13 cellular contexts compared by ENCODE assay signal in genomic region chr13:75353786-75354193, GRCh38.
DNase-seq lines count a peak whose midpoint lies in the region; ATAC-seq and TF ChIP-seq lines count a peak whose summit lies in the region.
"Had no signal": no experiment of that assay in that cellular context is flagged by ENCODE, and none has a peak within 500 bp of the region (broad histone marks: within the 10 kb centered on the region; RNA-seq: fewer than 3 reads in every experiment).

No MANE protein-coding gene starts in this region.

- TF ChIP-seq CTCF in GM12864 (IDR thresholded peaks at IDR 0.05; ENCODE audit: low read depth, low read length, missing control alignments) = no peak
- no peak for TF ChIP-seq CTCF in GM20000 (IDR thresholded peaks at IDR 0.05; ENCODE audit: extremely low read depth, missing control alignments)
- no peak for TF ChIP-seq CTCF in fibroblast of the aortic adventitia (IDR thresholded peaks at IDR 0.05; ENCODE audit: insufficient read depth, low read length)

- no peak overlapping the region for H3K4me3 ChIP-seq in GM12864 (ENCODE audit: low read depth, low read length)
- no peak overlapping the region for H3K4me3 ChIP-seq in fibroblast of the aortic adventitia (ENCODE audit: low read depth, low read length)
- H3K4me3 ChIP-seq: BLaER1 treated with 17β-estradiol and CSF1 and Interleukin-3, amounts not matched to agents 10 nM and 100 nM had no signal

- DNase-seq in GM12864 (ENCODE audit: low read depth) (peak; percentile 37), GM20000 (ENCODE audit: low spot score) (peak; percentile 26), fibroblast of the aortic adventitia (ENCODE audit: low read depth) (peak; percentile 45), OCI-M1 (lab: John Stamatoyannopoulos, UW) (no peak), NCI-H1436 (lab: John Stamatoyannopoulos, UW) (no peak), DMS 273 (lab: John Stamatoyannopoulos, UW; ENCODE audit: unreplicated experiment) (no peak)
- DNase-seq in stimulated activated CD4-positive, alpha-beta T cell treated with anti-CD3 and anti-CD28 coated beads, Interleukin-4, amount 100 ng/mL, for 1 hour = no peak
- DNase-seq: activated effector memory CD4-positive, alpha-beta T cell treated with Interleukin-2 at 50 U/mL for 16 hours; GOT3; NCI-H2171; retina had no signal

- ATAC-seq in HG03066 (IDR thresholded peaks at IDR 0.05; ENCODE audit: low read depth, unreplicated experiment) = peak; percentile 88

Comparison
In these comparisons a context has a peak if more than half of its experiments do, and no peak if none do; other contexts are left out.
1. DNase-seq: peak in GM12864 (single experiment), GM20000 (single experiment) and fibroblast of the aortic adventitia (single experiment); none in OCI-M1 (single experiment), NCI-H1436 (single experiment), stimulated activated CD4-positive, alpha-beta T cell treated with anti-CD3 and anti-CD28 coated beads, Interleukin-4, amount 100 ng/mL, for 1 hour (single experiment) and DMS 273 (single experiment).